Comparison of ENCODE assay signal across 8 cellular contexts in the genomic region with DNA sequence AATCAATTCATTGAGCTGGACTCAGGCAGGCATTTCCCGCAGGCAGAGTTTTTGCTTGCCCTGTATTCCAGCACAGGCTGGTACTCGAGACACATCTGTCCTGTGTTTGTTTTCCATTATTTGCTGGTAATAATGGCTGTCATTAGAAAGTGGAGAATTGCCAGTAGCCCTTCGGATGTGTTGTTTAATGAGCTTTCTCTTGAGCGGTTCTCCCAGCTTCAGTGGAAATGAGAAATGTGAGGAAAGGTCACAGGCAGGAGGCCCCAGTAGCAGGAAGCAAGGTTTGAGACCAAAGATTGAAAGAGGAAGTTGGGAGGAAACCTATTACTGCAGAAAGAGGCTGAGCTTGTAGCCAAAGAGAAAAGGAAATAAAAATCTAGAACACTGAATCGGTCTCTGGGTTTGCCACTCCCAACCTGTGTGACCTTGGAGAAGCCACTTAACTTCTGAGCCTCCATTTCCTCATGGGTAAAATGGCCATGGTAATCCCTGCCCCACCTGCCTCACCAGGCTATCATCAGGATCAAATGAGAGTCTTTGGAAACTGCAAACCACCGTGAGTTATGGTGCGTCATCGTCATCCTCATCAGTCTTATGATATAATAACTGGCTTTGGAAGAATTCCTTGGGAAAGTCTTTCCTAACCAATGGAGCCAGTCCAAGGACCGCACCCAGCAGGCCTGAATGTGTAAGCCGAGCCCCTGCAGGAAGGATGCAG.
A peak's percentile ranks its signal among the peaks of the same experiment; 100 is the strongest.
DNase-seq lines count a peak whose midpoint lies in the region; ATAC-seq and TF ChIP-seq lines count a peak whose summit lies in the region.

No MANE protein-coding gene starts in this region.

- intact Hi-C loops in lower leg skin (cut with DNase I; ENCODE audit: low total_unique reads) = no loop called here

- WGBS in lower leg skin, 2 donors = 23 to 26% methylated on average over 10 of the region's 10 CpGs

- peak; percentile 2 for DNase-seq in NCI-H1436 (lab: John Stamatoyannopoulos, UW)
- DNase-seq in NCI-H1436 treated with DMSO at 0.1 percent for 48 hours (lab: John Stamatoyannopoulos, UW) = no peak
- DNase-seq in NCI-H226 = peak; percentile 98
- peak; percentile 92 for DNase-seq in astrocyte of the spinal cord (ENCODE audit: low read depth, low spot score)
- peak; percentile 86 to 94 for DNase-seq in lower leg skin (ENCODE audit: low spot score in 2 of 2)
- no peak for DNase-seq in COLO829 (ENCODE audit: low spot score)

- no peak for TF ChIP-seq CTCF in astrocyte of the spinal cord (IDR thresholded peaks at IDR 0.05; ENCODE audit: low read depth, low read length)
- TF ChIP-seq CTCF in lower leg skin (IDR thresholded peaks at IDR 0.05) = no peak

- H3K4me3 ChIP-seq in astrocyte of the spinal cord (ENCODE audit: low read depth, low read length) (no peak overlapping the region), lower leg skin (ENCODE audit: low read depth, poor library complexity, severe bottlenecking) (no peak overlapping the region)

- in situ Hi-C loops in astrocyte of the spinal cord (cut with HindIII; ENCODE audit: low sequenced_read_pairs) = no loop called here

- ATAC-seq in HG03097 (IDR thresholded peaks at IDR 0.05; ENCODE audit: low FRiP score, unreplicated experiment) (no peak), HG03108 (IDR thresholded peaks at IDR 0.05; ENCODE audit: unreplicated experiment) (no peak)

- no peak for TF ChIP-seq POLR2A in lower leg skin (IDR thresholded peaks at IDR 0.05)

Comparison
In these comparisons a context has a peak if more than half of its experiments do, and no peak if none do; other contexts are left out.
1. DNase-seq: peak in NCI-H1436 (single experiment), NCI-H226 (single experiment), astrocyte of the spinal cord (single experiment) and lower leg skin (2 of 2); none in NCI-H1436 treated with DMSO at 0.1 percent for 48 hours (single experiment) and COLO829 (single experiment).